ENCODE assay signal across 1 cellular context in the genomic region with DNA sequence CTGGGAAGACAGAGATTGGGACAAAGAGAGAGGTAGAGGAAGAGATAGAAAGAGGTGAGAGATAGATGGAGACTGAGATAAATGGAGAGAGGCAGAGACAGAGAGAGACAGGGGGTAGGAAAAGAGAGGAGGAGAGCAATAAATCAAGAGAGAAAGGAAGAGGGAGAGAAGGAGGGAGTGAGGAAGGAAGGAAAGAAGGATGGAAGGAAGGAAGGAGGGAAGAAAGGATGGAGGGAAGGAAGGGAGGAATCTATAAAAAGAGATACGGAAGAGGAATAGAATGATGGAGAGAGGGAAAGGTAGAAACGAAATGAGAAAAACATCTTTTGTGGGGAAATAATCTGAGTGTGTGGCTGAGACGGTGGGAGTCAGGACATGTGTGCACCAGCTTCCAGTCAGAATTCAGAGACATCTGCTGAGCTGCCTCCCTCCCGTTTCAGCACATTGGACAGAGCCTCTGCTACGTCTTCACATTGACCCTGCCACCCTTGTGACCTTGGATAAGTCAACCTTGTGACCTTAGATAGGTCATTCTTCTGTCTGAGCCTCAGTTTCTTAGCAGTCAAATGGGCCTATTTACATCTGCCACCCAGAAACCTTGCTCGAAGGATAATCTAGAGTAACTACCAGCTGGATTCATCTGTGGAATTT.
TF ChIP-seq lines count a peak whose summit lies in the region.

No MANE protein-coding gene starts in this region.

TF ChIP-seq in H1, 55 proteins besides CTCF, POLR2A, EP300 and RAD21:
- TF ChIP-seq CBX8 (IDR thresholded peaks at IDR 0.05; ENCODE audit: borderline replicate concordance, low read depth, low read length) (no peak), KDM1A (IDR thresholded peaks at IDR 0.05; ENCODE audit: borderline replicate concordance, low read length) (peak; percentile 81; the same call in 1 of the 2 replicates), NANOG (IDR thresholded peaks at IDR 0.05; ENCODE audit: insufficient read depth, low read depth, low read length, poor library complexity, severe bottlenecking) (no peak), CREB1 (IDR thresholded peaks at IDR 0.05) (peak; percentile 45; the same call in 1 of the 2 replicates), BACH1 (IDR thresholded peaks at IDR 0.05; ENCODE audit: low read length) (no peak), HDAC2 (IDR thresholded peaks at IDR 0.05; ENCODE audit: borderline replicate concordance in 1 of 2, low read depth in 2 of 2, low read length in 2 of 2) (0 out of 4 replicates have a peak, but pooled peaks of 1 of the 2 experiments have one; percentile 49), TCF12 (IDR thresholded peaks at IDR 0.05; ENCODE audit: low read depth, low read length) (no peak), SIN3A (conservative IDR thresholded peaks at IDR 0.05 in 1 of 2, IDR thresholded peaks at IDR 0.05 in 1 of 2; ENCODE audit: low read depth in 1 of 2, low read length in 2 of 2) (no peak), MAFK (IDR thresholded peaks at IDR 0.05; ENCODE audit: low read depth, low read length) (no peak)
- TF ChIP-seq, protein P1, sequence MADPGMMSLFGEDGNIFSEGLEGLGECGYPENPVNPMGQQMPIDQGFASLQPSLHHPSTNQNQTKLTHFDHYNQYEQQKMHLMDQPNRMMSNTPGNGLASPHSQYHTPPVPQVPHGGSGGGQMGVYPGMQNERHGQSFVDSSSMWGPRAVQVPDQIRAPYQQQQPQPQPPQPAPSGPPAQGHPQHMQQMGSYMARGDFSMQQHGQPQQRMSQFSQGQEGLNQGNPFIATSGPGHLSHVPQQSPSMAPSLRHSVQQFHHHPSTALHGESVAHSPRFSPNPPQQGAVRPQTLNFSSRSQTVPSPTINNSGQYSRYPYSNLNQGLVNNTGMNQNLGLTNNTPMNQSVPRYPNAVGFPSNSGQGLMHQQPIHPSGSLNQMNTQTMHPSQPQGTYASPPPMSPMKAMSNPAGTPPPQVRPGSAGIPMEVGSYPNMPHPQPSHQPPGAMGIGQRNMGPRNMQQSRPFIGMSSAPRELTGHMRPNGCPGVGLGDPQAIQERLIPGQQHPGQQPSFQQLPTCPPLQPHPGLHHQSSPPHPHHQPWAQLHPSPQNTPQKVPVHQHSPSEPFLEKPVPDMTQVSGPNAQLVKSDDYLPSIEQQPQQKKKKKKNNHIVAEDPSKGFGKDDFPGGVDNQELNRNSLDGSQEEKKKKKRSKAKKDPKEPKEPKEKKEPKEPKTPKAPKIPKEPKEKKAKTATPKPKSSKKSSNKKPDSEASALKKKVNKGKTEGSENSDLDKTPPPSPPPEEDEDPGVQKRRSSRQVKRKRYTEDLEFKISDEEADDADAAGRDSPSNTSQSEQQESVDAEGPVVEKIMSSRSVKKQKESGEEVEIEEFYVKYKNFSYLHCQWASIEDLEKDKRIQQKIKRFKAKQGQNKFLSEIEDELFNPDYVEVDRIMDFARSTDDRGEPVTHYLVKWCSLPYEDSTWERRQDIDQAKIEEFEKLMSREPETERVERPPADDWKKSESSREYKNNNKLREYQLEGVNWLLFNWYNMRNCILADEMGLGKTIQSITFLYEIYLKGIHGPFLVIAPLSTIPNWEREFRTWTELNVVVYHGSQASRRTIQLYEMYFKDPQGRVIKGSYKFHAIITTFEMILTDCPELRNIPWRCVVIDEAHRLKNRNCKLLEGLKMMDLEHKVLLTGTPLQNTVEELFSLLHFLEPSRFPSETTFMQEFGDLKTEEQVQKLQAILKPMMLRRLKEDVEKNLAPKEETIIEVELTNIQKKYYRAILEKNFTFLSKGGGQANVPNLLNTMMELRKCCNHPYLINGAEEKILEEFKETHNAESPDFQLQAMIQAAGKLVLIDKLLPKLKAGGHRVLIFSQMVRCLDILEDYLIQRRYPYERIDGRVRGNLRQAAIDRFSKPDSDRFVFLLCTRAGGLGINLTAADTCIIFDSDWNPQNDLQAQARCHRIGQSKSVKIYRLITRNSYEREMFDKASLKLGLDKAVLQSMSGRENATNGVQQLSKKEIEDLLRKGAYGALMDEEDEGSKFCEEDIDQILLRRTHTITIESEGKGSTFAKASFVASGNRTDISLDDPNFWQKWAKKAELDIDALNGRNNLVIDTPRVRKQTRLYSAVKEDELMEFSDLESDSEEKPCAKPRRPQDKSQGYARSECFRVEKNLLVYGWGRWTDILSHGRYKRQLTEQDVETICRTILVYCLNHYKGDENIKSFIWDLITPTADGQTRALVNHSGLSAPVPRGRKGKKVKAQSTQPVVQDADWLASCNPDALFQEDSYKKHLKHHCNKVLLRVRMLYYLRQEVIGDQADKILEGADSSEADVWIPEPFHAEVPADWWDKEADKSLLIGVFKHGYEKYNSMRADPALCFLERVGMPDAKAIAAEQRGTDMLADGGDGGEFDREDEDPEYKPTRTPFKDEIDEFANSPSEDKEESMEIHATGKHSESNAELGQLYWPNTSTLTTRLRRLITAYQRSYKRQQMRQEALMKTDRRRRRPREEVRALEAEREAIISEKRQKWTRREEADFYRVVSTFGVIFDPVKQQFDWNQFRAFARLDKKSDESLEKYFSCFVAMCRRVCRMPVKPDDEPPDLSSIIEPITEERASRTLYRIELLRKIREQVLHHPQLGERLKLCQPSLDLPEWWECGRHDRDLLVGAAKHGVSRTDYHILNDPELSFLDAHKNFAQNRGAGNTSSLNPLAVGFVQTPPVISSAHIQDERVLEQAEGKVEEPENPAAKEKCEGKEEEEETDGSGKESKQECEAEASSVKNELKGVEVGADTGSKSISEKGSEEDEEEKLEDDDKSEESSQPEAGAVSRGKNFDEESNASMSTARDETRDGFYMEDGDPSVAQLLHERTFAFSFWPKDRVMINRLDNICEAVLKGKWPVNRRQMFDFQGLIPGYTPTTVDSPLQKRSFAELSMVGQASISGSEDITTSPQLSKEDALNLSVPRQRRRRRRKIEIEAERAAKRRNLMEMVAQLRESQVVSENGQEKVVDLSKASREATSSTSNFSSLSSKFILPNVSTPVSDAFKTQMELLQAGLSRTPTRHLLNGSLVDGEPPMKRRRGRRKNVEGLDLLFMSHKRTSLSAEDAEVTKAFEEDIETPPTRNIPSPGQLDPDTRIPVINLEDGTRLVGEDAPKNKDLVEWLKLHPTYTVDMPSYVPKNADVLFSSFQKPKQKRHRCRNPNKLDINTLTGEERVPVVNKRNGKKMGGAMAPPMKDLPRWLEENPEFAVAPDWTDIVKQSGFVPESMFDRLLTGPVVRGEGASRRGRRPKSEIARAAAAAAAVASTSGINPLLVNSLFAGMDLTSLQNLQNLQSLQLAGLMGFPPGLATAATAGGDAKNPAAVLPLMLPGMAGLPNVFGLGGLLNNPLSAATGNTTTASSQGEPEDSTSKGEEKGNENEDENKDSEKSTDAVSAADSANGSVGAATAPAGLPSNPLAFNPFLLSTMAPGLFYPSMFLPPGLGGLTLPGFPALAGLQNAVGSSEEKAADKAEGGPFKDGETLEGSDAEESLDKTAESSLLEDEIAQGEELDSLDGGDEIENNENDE (IDR thresholded peaks at IDR 0.05; ENCODE audit: insufficient replicate concordance, low read length): no peak
